30 cellular contexts compared by ENCODE assay signal in the genomic region with DNA sequence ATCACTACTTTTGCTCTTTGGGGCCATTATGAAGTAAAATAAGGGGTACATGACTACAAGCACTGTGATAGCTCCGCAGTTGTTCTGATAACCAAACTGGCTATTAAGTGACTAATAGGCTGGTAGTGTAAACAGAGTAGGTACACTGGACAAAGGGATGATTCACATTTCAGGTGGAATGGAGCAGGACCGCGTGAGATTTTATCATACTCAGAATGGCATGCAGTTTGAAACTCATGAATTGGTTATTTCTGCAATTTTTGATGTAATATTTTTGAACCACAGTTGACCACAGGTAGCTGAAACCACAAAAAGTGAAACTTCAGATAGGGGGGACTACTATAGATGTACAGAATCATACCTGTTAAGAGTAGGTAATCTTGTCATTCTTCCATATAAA. TPM values are rescaled to one million over a fixed set of nuclear protein-coding genes. Genes with fewer than 3 reads are reported as not detected.
DNase-seq lines count a peak whose midpoint lies in the region; FAIRE-seq and TF ChIP-seq lines count a peak whose summit lies in the region.
"Had no signal": no experiment of that assay in that cellular context is flagged by ENCODE, and none has a peak within 500 bp of the region (broad histone marks: within the 10 kb centered on the region; RNA-seq: fewer than 3 reads in every experiment).

No MANE protein-coding gene starts in this region.

- H3K36me3 Mint-ChIP-seq in astrocyte (ENCODE audit: low read depth, unreplicated experiment): peaks cover 3% of the 10 kb centered on the region
- H3K36me3 Mint-ChIP-seq in chondrocyte (ENCODE audit: low read depth): no peaks in the 10 kb centered on the region
- H3K36me3 Mint-ChIP-seq: CD4-positive, alpha-beta memory T cell; IgD-negative memory B cell had no signal

- no peaks in the 10 kb centered on the region for H4K20me1 ChIP-seq in astrocyte (ENCODE audit: insufficient read depth, low read length)

- TF ChIP-seq CTCF in astrocyte (IDR thresholded peaks at IDR 0.05; ENCODE audit: insufficient read depth, low read depth, low read length) (no peak), chondrocyte (IDR thresholded peaks at IDR 0.05) (no peak), uterus (IDR thresholded peaks at IDR 0.05) (no peak)

- H3K4me1 ChIP-seq in astrocyte (ENCODE audit: insufficient read depth, low read length) (no peaks in the 10 kb centered on the region), uterus (no peaks in the 10 kb centered on the region)

- no peak for TF ChIP-seq POLR2A in uterus (IDR thresholded peaks at IDR 0.05)

- H3K27ac ChIP-seq in astrocyte (ENCODE audit: low read depth, low read length) (no peak overlapping the region), uterus (no peak overlapping the region)
- H3K27ac ChIP-seq: KMS-11, PC-9 had no signal

- no peak overlapping the region for H3K4me3 ChIP-seq in astrocyte (ENCODE audit: insufficient read depth, low read depth, low read length)
- no peak overlapping the region for H3K4me3 ChIP-seq in uterus
- H3K4me3 ChIP-seq: GM12878, PC-9 had no signal

- H3K36me3 ChIP-seq in astrocyte (ENCODE audit: insufficient read depth, low read length): no peaks in the 10 kb centered on the region
- H3K36me3 ChIP-seq in uterus: no peaks in the 10 kb centered on the region

- no peak overlapping the region for H3K9ac ChIP-seq in astrocyte (ENCODE audit: low read length)
- H3K9ac ChIP-seq: KMS-11 had no signal

- H2AFZ ChIP-seq in astrocyte (ENCODE audit: low read depth, low read length): no peak overlapping the region
- H2AFZ ChIP-seq: PC-9 had no signal

- H3K9me3 Mint-ChIP-seq in astrocyte (ENCODE audit: unreplicated experiment): peaks cover 2% of the 10 kb centered on the region
- no peaks in the 10 kb centered on the region for H3K9me3 Mint-ChIP-seq in chondrocyte (ENCODE audit: low read depth)
- H3K9me3 Mint-ChIP-seq: CD4-positive, alpha-beta memory T cell had no signal

- no peaks in the 10 kb centered on the region for H3K9me3 ChIP-seq in astrocyte (ENCODE audit: insufficient read depth, low read depth, low read length)
- H3K9me3 ChIP-seq in uterus: no peaks in the 10 kb centered on the region

- H3K79me2 ChIP-seq in astrocyte (ENCODE audit: insufficient read depth, low read length): no peaks in the 10 kb centered on the region

- H3K27me3 ChIP-seq in astrocyte (ENCODE audit: insufficient read depth, low read length): no peaks in the 10 kb centered on the region
- peaks cover 0 to 7% of the 10 kb centered on the region in 2 donors for H3K27me3 ChIP-seq in uterus

- H3K27ac Mint-ChIP-seq in astrocyte (ENCODE audit: unreplicated experiment): no peak overlapping the region
- no peak overlapping the region for H3K27ac Mint-ChIP-seq in chondrocyte (ENCODE audit: unreplicated experiment)
- H3K27ac Mint-ChIP-seq: CD4-positive, alpha-beta memory T cell; IgD-negative memory B cell had no signal

- DNase-seq in NCI-H146 treated with DMSO at 0.1 percent for 48 hours (lab: John Stamatoyannopoulos, UW; ENCODE audit: unreplicated experiment): peak; percentile 2
- no peak for DNase-seq in astrocyte (ENCODE audit: low read depth)
- peak; percentile 0 for DNase-seq in kidney glomerular epithelial cell (lab: John Stamatoyannopoulos, UW)
- peak; percentile 4 for DNase-seq in urothelium cell line (ENCODE audit: low spot score)
- DNase-seq in chondrocyte (ENCODE audit: low spot score): no peak
- no peak for DNase-seq in uterus
- DNase-seq in NCI-H2029 (lab: John Stamatoyannopoulos, UW): no peak
- DNase-seq: C1 segment of cervical spinal cord; CD4-positive, alpha-beta memory T cell; COR-L47; DMS 273 treated with DMSO at 0.1 percent for 48 hours; DMS79; EL; GDM1; HCEC 1CT; NCI-H1092; NCI-H1417 treated with DMSO at 0.1 percent for 48 hours; NCI-H187 treated with DMSO at 0.1 percent for 48 hours; NCI-H2107; NCI-H446; NCI-H526; NCI-H82; NK-92 treated with Interleukin-12 subunit alpha and Interleukin-12 subunit beta, amount 100 ng/mL, for 24 hours; PC-9; SHP77 had no signal

- H3K4me3 Mint-ChIP-seq in astrocyte (ENCODE audit: unreplicated experiment): no peak overlapping the region
- H3K4me3 Mint-ChIP-seq in chondrocyte (ENCODE audit: unreplicated experiment): no peak overlapping the region
- H3K4me3 Mint-ChIP-seq: CD4-positive, alpha-beta memory T cell; IgD-negative memory B cell had no signal

- no peak overlapping the region for H3K4me2 ChIP-seq in astrocyte (ENCODE audit: low read length)
- H3K4me2 ChIP-seq: KMS-11, PC-9 had no signal

- intact Hi-C loops in uterus (cut with DNase I; ENCODE audit: low total_unique reads): no loop called here

- H3K27me3 Mint-ChIP-seq in astrocyte (ENCODE audit: low read depth, unreplicated experiment) (no peaks in the 10 kb centered on the region), chondrocyte (ENCODE audit: low read depth) (no peaks in the 10 kb centered on the region)
- H3K27me3 Mint-ChIP-seq: CD4-positive, alpha-beta memory T cell had no signal

- peak; percentile 50 for FAIRE-seq in astrocyte (lab: Jason Lieb, UNC)
- no peak for FAIRE-seq in urothelium cell line (lab: Jason Lieb, UNC)
- FAIRE-seq: GM12878, H1 had no signal

- no peaks in the 10 kb centered on the region for H3K4me1 Mint-ChIP-seq in astrocyte (ENCODE audit: low read depth, unreplicated experiment)
- H3K4me1 Mint-ChIP-seq in chondrocyte (ENCODE audit: low read depth): no peaks in the 10 kb centered on the region
- H3K4me1 Mint-ChIP-seq: CD4-positive, alpha-beta memory T cell; IgD-negative memory B cell had no signal

RNA-seq across cellular contexts. Expression of gene PAK3, which starts 55.8 kb away (rescaled TPM):
- total RNA-seq in astrocyte: 13.7 TPM in 2 replicates
- total RNA-seq in chondrocyte: 0.27 to 0.46 TPM (median 0.41 TPM) in 3 replicates
- total RNA-seq in uterus: 10 to 100 TPM in 2 of 4 donors, 1 to 10 TPM in 2; 2.1 to 24.8 (median 14.9) TPM
- total RNA-seq: A673, PC-9 had no signal

Comparison
In these comparisons a context has a peak if more than half of its experiments do, and no peak if none do; other contexts are left out.
1. DNase-seq: peak in NCI-H146 treated with DMSO at 0.1 percent for 48 hours (single experiment), kidney glomerular epithelial cell (single experiment) and urothelium cell line (single experiment); none in astrocyte (single experiment), chondrocyte (single experiment), uterus (0 of 2) and NCI-H2029 (single experiment).